ENCODE assay signal across 8 cellular contexts in the genomic region with DNA sequence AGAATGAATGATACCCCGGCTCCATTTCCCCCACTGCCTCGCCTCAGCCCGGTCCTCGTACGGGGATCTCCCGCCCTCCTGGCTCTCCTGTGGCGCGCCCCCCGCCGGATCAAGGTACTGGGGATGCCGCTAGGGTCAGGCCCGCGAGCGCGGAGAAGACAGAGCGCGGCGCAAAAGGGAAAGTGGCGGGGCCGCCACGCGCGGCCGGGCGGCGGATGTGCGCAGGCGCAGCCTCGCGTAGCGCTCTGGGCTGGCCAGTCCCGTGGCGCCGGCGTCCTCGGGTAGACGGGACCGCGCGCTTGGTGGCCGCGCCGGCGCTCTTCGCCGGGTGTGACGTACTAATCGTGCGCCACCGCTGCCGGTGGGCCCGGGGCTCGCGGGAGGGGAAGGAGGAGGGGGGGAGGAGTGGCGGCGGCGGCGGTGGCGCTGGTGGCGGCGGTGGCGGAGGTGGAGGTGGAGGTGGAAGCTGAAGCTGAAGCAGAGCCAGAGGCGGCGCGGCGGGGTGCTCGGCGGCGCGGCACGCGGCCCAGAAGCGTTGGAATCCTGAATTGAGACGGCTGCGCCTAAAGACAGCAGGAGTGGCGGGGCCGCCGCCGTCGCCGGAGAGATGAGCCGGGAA. TPM values are rescaled to one million over a fixed set of nuclear protein-coding genes. Genes with fewer than 3 reads are reported as not detected.
DNase-seq lines count a peak whose midpoint lies in the region; ATAC-seq, FAIRE-seq and TF ChIP-seq lines count a peak whose summit lies in the region.

Gene SENP3, plus strand, starts transcription at position 331 of the 619 bp plus-strand sequence. CDS start 1,158 bp downstream, outside the sequence.

- H3K27ac ChIP-seq in A549 (peak within 1 kb of the TSS; percentile 90 to 97), coronary artery (peak within 1 kb of the TSS; percentile 91 to 98)

- TF ChIP-seq CTCF in A549 (IDR thresholded peaks at IDR 0.05), result no peak
- TF ChIP-seq CTCF in coronary artery (IDR thresholded peaks at IDR 0.05), result no peak

- no peaks in the 10 kb centered on the region for H3K9me3 ChIP-seq in A549

- H3K4me3 Mint-ChIP-seq in activated CD4-positive, alpha-beta T cell treated with anti-CD3 and anti-CD28 coated beads, Interleukin-2, amount 10 ng/mL, durations not matched to agents 24 days and 14 days, result peak within 1 kb of the TSS; percentile 97

- TF ChIP-seq POLR2A in A549 (IDR thresholded peaks at IDR 0.05; ENCODE audit: low read length), result peak; percentile 79

- intact Hi-C loops in activated CD4-positive, alpha-beta T cell treated with anti-CD3 and anti-CD28 coated beads, Interleukin-2, amount 10 ng/mL, durations not matched to agents 24 days and 14 days (cut with micrococcal nuclease), result loop anchor here (1.0 to 5.0 kb wide), 9 partner anchors 9 to 309 kb away; partner anchors contain the start of genes CTDNEP1, ELP5, POLR2A and WRAP53
- intact Hi-C loops in left colon (cut with DNase I, micrococcal nuclease), result loop anchor here in 1 of 2 donors (2.0 kb wide), 1 partner anchor 47 kb away; no protein-coding TSS in a partner anchor

- no peak for TF ChIP-seq RAD21 in A549 (conservative IDR thresholded peaks at IDR 0.05 in 1 of 2, IDR thresholded peaks at IDR 0.05 in 1 of 2)

- DNase-seq in A549 (ENCODE audit: low read depth in 1 of 2, low spot score in 1 of 2) (peak; percentile 94 to 98), NCI-H446 treated with DMSO at 0.1 percent for 48 hours (lab: John Stamatoyannopoulos, UW) (peak; percentile 65), coronary artery (ENCODE audit: low spot score) (peak; percentile 89), left colon (peak; percentile 88 to 93)
- DNase-seq in activated CD4-positive, alpha-beta T cell treated with anti-CD3 and anti-CD28 coated beads, Interleukin-2, amount 10 ng/mL, durations not matched to agents 24 days and 14 days, result peak; percentile 98
- DNase-seq in stimulated activated CD4-positive, alpha-beta T cell treated with anti-CD3 and anti-CD28 coated beads, Interleukin-1b, Interleukin-23, amount 100 ng/mL, for 24 hours (ENCODE audit: low read depth in 4 of 4, low spot score in 1 of 4), result peak; percentile 70 to 91 (median 86)

- peaks cover 36% of the 10 kb centered on the region for H3K4me1 Mint-ChIP-seq in activated CD4-positive, alpha-beta T cell treated with anti-CD3 and anti-CD28 coated beads, Interleukin-2, amount 10 ng/mL, durations not matched to agents 24 days and 14 days

- ATAC-seq in A549, result peak; percentile 64 to 88
- peak; percentile 60 for ATAC-seq in GM18520 (IDR thresholded peaks at IDR 0.05; ENCODE audit: unreplicated experiment)
- ATAC-seq in HG03095 (IDR thresholded peaks at IDR 0.05; ENCODE audit: unreplicated experiment), result peak; percentile 35
- ATAC-seq in left colon, result peak; percentile 56

- under 1% methylated on average over 63 of the region's 82 CpGs for WGBS in A549 (ENCODE audit: missing lambda C conversion rate)

- peaks cover 45% of the 10 kb centered on the region for H3K4me1 ChIP-seq in A549

- no peak for TF ChIP-seq EP300 in A549 (IDR thresholded peaks at IDR 0.05)

- H3K4me3 ChIP-seq in A549, result peak within 1 kb of the TSS; percentile 77
- H3K4me3 ChIP-seq in coronary artery, result peak within 1 kb of the TSS; percentile 95

- no peaks in the 10 kb centered on the region for H3K9me3 Mint-ChIP-seq in activated CD4-positive, alpha-beta T cell treated with anti-CD3 and anti-CD28 coated beads, Interleukin-2, amount 10 ng/mL, durations not matched to agents 24 days and 14 days

- peak within 1 kb of the TSS; percentile 89 for H3K4me2 ChIP-seq in A549

- H3K27ac Mint-ChIP-seq in activated CD4-positive, alpha-beta T cell treated with anti-CD3 and anti-CD28 coated beads, Interleukin-2, amount 10 ng/mL, durations not matched to agents 24 days and 14 days, result peak within 1 kb of the TSS; percentile 99

- peaks cover 2% of the 10 kb centered on the region for H3K27me3 Mint-ChIP-seq in activated CD4-positive, alpha-beta T cell treated with anti-CD3 and anti-CD28 coated beads, Interleukin-2, amount 10 ng/mL, durations not matched to agents 24 days and 14 days

- no peak for FAIRE-seq in A549 (lab: Jason Lieb, UNC)

- peaks cover 42% of the 10 kb centered on the region for H3K36me3 Mint-ChIP-seq in activated CD4-positive, alpha-beta T cell treated with anti-CD3 and anti-CD28 coated beads, Interleukin-2, amount 10 ng/mL, durations not matched to agents 24 days and 14 days (ENCODE audit: low read depth)

- POLR2A ChIA-PET in A549 (lab: Yijun Ruan, JAX), result interaction anchor here (0.9 to 2.8 kb wide), 6 partner anchors 8 to 126 kb away, joined by 3 to 33 read pairs (median 8); partner anchors contain the start of genes MPDU1, POLR2A, TP53 and WRAP53

- CTCF ChIA-PET in A549 (lab: Yijun Ruan, JAX), result interaction anchor here (0.6 to 11.3 kb wide), 64 partner anchors 9 to 516 kb away, joined by 3 to 232 read pairs (median 10); partner anchors contain the start of genes ACADVL, CD68, CHRNB1 and DLG4

TF ChIP-seq in A549, 52 proteins besides CTCF, POLR2A, EP300 and RAD21 (continues in another document):
- TF ChIP-seq HOXB5 (CRISPR knock-in tag; IDR thresholded peaks at IDR 0.05) (no peak), GATA3 (IDR thresholded peaks at IDR 0.05; ENCODE audit: borderline replicate concordance) (no peak), EHF (CRISPR knock-in tag; IDR thresholded peaks at IDR 0.05) (no peak), HEYL (CRISPR knock-in tag; IDR thresholded peaks at IDR 0.05) (no peak), TP53 (CRISPR knock-in tag; IDR thresholded peaks at IDR 0.05) (no peak), MAFK (IDR thresholded peaks at IDR 0.05; ENCODE audit: partially characterized antibody) (no peak), BCL3 (IDR thresholded peaks at IDR 0.05) (peak; percentile 67; the same call in 1 of the 3 replicates), FOSB (CRISPR knock-in tag; IDR thresholded peaks at IDR 0.05) (no peak), ELK1 (IDR thresholded peaks at IDR 0.05; ENCODE audit: low read depth, low read length) (no peak), CEBPB (IDR thresholded peaks at IDR 0.05) (no peak), RNF2 (IDR thresholded peaks at IDR 0.05; ENCODE audit: borderline replicate concordance, low read depth) (no peak), CBX8 (IDR thresholded peaks at IDR 0.05) (no peak), ESRRA (IDR thresholded peaks at IDR 0.05; ENCODE audit: borderline replicate concordance, low read length) (no peak), RCOR1 (IDR thresholded peaks at IDR 0.05; ENCODE audit: low read depth, low read length) (no peak), ZNF302 (CRISPR knock-in tag; IDR thresholded peaks at IDR 0.05) (no peak), KDM5A (IDR thresholded peaks at IDR 0.05) (peak; percentile 52; the same call in 1 of the 2 replicates), JUNB (IDR thresholded peaks at IDR 0.05) (no peak), SREBF2 (IDR thresholded peaks at IDR 0.05) (no peak), TFCP2L1 (CRISPR knock-in tag; IDR thresholded peaks at IDR 0.05) (no peak), CHD2 (IDR thresholded peaks at IDR 0.05; ENCODE audit: low read length, partially characterized antibody) (no peak), PHF8 (IDR thresholded peaks at IDR 0.05; ENCODE audit: borderline replicate concordance, low read depth) (peak; percentile 58), ZC3H11A (IDR thresholded peaks at IDR 0.05) (no peak), CHD4 (IDR thresholded peaks at IDR 0.05; ENCODE audit: borderline replicate concordance) (no peak), EHMT2 (IDR thresholded peaks at IDR 0.05; ENCODE audit: low read depth) (no peak), HES2 (IDR thresholded peaks at IDR 0.05) (no peak)
- TF ChIP-seq, protein P1, sequence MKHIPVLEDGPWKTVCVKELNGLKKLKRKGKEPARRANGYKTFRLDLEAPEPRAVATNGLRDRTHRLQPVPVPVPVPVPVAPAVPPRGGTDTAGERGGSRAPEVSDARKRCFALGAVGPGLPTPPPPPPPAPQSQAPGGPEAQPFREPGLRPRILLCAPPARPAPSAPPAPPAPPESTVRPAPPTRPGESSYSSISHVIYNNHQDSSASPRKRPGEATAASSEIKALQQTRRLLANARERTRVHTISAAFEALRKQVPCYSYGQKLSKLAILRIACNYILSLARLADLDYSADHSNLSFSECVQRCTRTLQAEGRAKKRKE (CRISPR knock-in tag; IDR thresholded peaks at IDR 0.05; ENCODE audit: low read depth), result no peak

RNA-seq across cellular contexts. Expression of gene SENP3, which starts in this region (rescaled TPM):
- polyA plus RNA-seq in A549 (2011; rRNA removed), result 150 and 165 TPM in 2 replicates
- 122 and 159 TPM in 2 replicates for polyA plus RNA-seq in A549 (2012; cell fraction: cytosol; rRNA removed)
- polyA plus RNA-seq in A549 (2012; cell fraction: nucleus; rRNA removed), result 85.8 and 114 TPM in 2 replicates
- polyA plus RNA-seq in A549 (2017; fragmentation: RNase III; extraction: RNeasy Plus Mini Kit Qiagen cat#74134 plus additional on column Dnase treatment), result 104 to 119 TPM (median 114 TPM) in 3 replicates
- 152 and 162 TPM in 2 replicates for polyA minus RNA-seq in A549 (2011; rRNA and poly(A)+ RNA removed)
- 89.7 and 93.0 TPM in 2 replicates for total RNA-seq in activated CD4-positive, alpha-beta T cell treated with anti-CD3 and anti-CD28 coated beads, Interleukin-2, amount 10 ng/mL, durations not matched to agents 24 days and 14 days
- 10 to 100 TPM; 30.9 to 34.1 TPM for total RNA-seq in left colon

Comparison
In these comparisons a context has a peak if more than half of its experiments do, and no peak if none do; other contexts are left out.
1. Peak in every context shown above with its lines: DNase-seq, ATAC-seq, H3K4me3 ChIP-seq and H3K27ac ChIP-seq.